14 cellular contexts compared by ENCODE assay signal in the genomic region with DNA sequence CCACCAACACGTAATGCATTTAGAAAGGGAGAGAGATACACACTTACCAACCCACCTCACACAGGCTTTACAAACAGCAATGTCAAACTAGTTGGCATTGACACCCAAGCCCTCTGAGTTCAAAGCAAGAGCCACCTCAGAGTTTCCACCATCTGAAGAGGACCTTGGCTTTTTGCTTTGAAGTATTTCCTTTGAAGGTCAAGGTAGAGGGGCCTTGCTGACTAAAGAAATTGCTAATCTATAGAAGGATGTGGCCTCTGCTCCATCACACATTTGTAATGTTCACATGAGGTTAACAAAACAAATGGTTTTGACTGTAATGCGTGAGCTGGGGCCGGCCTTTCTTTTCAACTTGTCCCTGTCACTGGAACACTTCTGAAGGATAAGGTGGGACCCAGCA.
DNase-seq lines count a peak whose midpoint lies in the region; ATAC-seq, FAIRE-seq and TF ChIP-seq lines count a peak whose summit lies in the region.
"Had no signal": no experiment of that assay in that cellular context is flagged by ENCODE, and none has a peak within 500 bp of the region (broad histone marks: within the 10 kb centered on the region; RNA-seq: fewer than 3 reads in every experiment).

No MANE protein-coding gene starts in this region.

- H3K27ac ChIP-seq in cardiac muscle cell (peak overlapping the region; percentile 42), endothelial cell of umbilical vein (ENCODE audit: insufficient read depth, low read depth, low read length) (no peak overlapping the region), H9 (ENCODE audit: insufficient read length, low read depth, low read length) (no peak overlapping the region)
- H3K27ac ChIP-seq: BLaER1 had no signal

- no peak for TF ChIP-seq POLR2A in endothelial cell of umbilical vein (IDR thresholded peaks at IDR 0.05; ENCODE audit: low read depth, low read length)

- peak; percentile 67 for FAIRE-seq in endothelial cell of umbilical vein (lab: Jason Lieb, UNC)

- peak; percentile 45 for ATAC-seq in activated CD8-positive, alpha-beta T cell treated with anti-CD3 and anti-CD28 coated beads for 36 hours
- ATAC-seq in activated CD8-positive, alpha-beta T cell treated with anti-CD3 and anti-CD28 coated beads, Interleukin-2, amount 10 ng/mL, durations not matched to agents 7 days and 5 days = no peak
- peak; percentile 75 for ATAC-seq in stimulated activated naive CD8-positive, alpha-beta T cell treated with anti-CD3 and anti-CD28 coated beads, Interleukin-15, amount 100 ng/mL, for 72 hours

- dilution Hi-C loops in endothelial cell of umbilical vein (cut with MboI; ENCODE audit: extremely low pct_ligation_motif_present, low sequenced_read_pairs) = no loop called here

- H2BK120ac ChIP-seq in H9 (ENCODE audit: low read depth, low read length, poor library complexity, severe bottlenecking) = no peak overlapping the region

- no peaks in the 10 kb centered on the region for H3K9me3 Mint-ChIP-seq in activated CD8-positive, alpha-beta T cell treated with anti-CD3 and anti-CD28 coated beads for 36 hours
- no peaks in the 10 kb centered on the region for H3K9me3 Mint-ChIP-seq in activated CD8-positive, alpha-beta T cell treated with anti-CD3 and anti-CD28 coated beads, Interleukin-2, amount 10 ng/mL, durations not matched to agents 7 days and 5 days (ENCODE audit: insufficient read depth)
- no peaks in the 10 kb centered on the region for H3K9me3 Mint-ChIP-seq in stimulated activated naive CD8-positive, alpha-beta T cell treated with anti-CD3 and anti-CD28 coated beads, Interleukin-15, amount 100 ng/mL, for 72 hours
- H3K9me3 Mint-ChIP-seq in H9 = no peaks in the 10 kb centered on the region
- H3K9me3 Mint-ChIP-seq: CD8-positive, alpha-beta memory T cell had no signal

- H3K4ac ChIP-seq in H9 (ENCODE audit: low read depth, low read length) = no peak overlapping the region

- H3K27me3 Mint-ChIP-seq in activated CD8-positive, alpha-beta T cell treated with anti-CD3 and anti-CD28 coated beads for 36 hours = peaks cover 8% of the 10 kb centered on the region
- peaks cover 10% of the 10 kb centered on the region for H3K27me3 Mint-ChIP-seq in activated CD8-positive, alpha-beta T cell treated with anti-CD3 and anti-CD28 coated beads, Interleukin-2, amount 10 ng/mL, durations not matched to agents 7 days and 5 days (ENCODE audit: low read depth)
- peaks cover 10% of the 10 kb centered on the region for H3K27me3 Mint-ChIP-seq in stimulated activated naive CD8-positive, alpha-beta T cell treated with anti-CD3 and anti-CD28 coated beads, Interleukin-15, amount 100 ng/mL, for 72 hours
- H3K27me3 Mint-ChIP-seq in H9 (ENCODE audit: low read depth) = peaks cover 5% of the 10 kb centered on the region; the same call in 1 of the 2 replicates

- WGBS in H9 (ENCODE audit: extremely low coverage, insufficient read length, low lambda C conversion rate) = no CpG with 5 or more reads among the region's 3 CpGs

- H3T11ph ChIP-seq in H9 (ENCODE audit: low read length) = no peak overlapping the region

- no TSS peak for BruUV-seq in endothelial cell of umbilical vein (replicated peaks; lab: Mats Ljungman, UMichigan)

- H2BK15ac ChIP-seq in H9 (ENCODE audit: low read depth, low read length) = no peak overlapping the region

- peaks cover 2% of the 10 kb centered on the region for H3K4me1 Mint-ChIP-seq in activated CD8-positive, alpha-beta T cell treated with anti-CD3 and anti-CD28 coated beads for 36 hours (ENCODE audit: low read depth)
- H3K4me1 Mint-ChIP-seq in activated CD8-positive, alpha-beta T cell treated with anti-CD3 and anti-CD28 coated beads, Interleukin-2, amount 10 ng/mL, durations not matched to agents 7 days and 5 days (ENCODE audit: low read depth) = peaks cover 2% of the 10 kb centered on the region
- no peaks in the 10 kb centered on the region for H3K4me1 Mint-ChIP-seq in stimulated activated naive CD8-positive, alpha-beta T cell treated with anti-CD3 and anti-CD28 coated beads, Interleukin-15, amount 100 ng/mL, for 72 hours
- H3K4me1 Mint-ChIP-seq in H9 = no peaks in the 10 kb centered on the region
- H3K4me1 Mint-ChIP-seq: CD8-positive, alpha-beta memory T cell had no signal

- no peaks in the 10 kb centered on the region for H3K27me3 ChIP-seq in cardiac muscle cell
- H3K27me3 ChIP-seq in endothelial cell of umbilical vein (ENCODE audit: control insufficient read depth in 2 of 2, insufficient read depth in 2 of 2, low read length in 2 of 2) = no peaks in the 10 kb centered on the region
- no peaks in the 10 kb centered on the region for H3K27me3 ChIP-seq in H9 (ENCODE audit: insufficient read depth, low read length)
- H3K27me3 ChIP-seq: BLaER1 had no signal

- H2BK5ac ChIP-seq in H9 (ENCODE audit: insufficient read length, low read length) = no peak overlapping the region

- H3K9me3 ChIP-seq in cardiac muscle cell (ENCODE audit: low read depth) (no peaks in the 10 kb centered on the region), endothelial cell of umbilical vein (replicated peaks; ENCODE audit: control insufficient read depth, insufficient read depth, low read length) (no peaks in the 10 kb centered on the region), H9 (ENCODE audit: control insufficient read depth, low read depth, low read length) (no peaks in the 10 kb centered on the region)
- H3K9me3 ChIP-seq: BLaER1, Caco-2 had no signal

- no peak overlapping the region for H3K9ac ChIP-seq in endothelial cell of umbilical vein (replicated peaks; ENCODE audit: extremely low read depth, insufficient read depth, low read length)
- no peak overlapping the region for H3K9ac ChIP-seq in H9 (ENCODE audit: extremely low read depth, insufficient read length, low read length)
- H3K9ac ChIP-seq: BLaER1 had no signal

- POLR2A ChIA-PET in activated CD8-positive, alpha-beta T cell treated with anti-CD3 and anti-CD28 coated beads for 36 hours (lab: Charles Lee) = no interaction called here
- POLR2A ChIA-PET in activated CD8-positive, alpha-beta T cell treated with anti-CD3 and anti-CD28 coated beads, Interleukin-2, amount 10 ng/mL, durations not matched to agents 7 days and 5 days (lab: Charles Lee) = no interaction called here
- POLR2A ChIA-PET in endothelial cell of umbilical vein (lab: Charles Lee) = no interaction called here

- H3K4me2 ChIP-seq in endothelial cell of umbilical vein (ENCODE audit: insufficient read depth, low read length) (no peak overlapping the region), H9 (ENCODE audit: insufficient read depth, insufficient read length, low read length) (no peak overlapping the region)
- H3K4me2 ChIP-seq: BLaER1 had no signal

- CTCF ChIA-PET in activated CD8-positive, alpha-beta T cell treated with anti-CD3 and anti-CD28 coated beads for 36 hours (lab: Charles Lee) = no interaction called here
- CTCF ChIA-PET in activated CD8-positive, alpha-beta T cell treated with anti-CD3 and anti-CD28 coated beads, Interleukin-2, amount 10 ng/mL, durations not matched to agents 7 days and 5 days (lab: Charles Lee) = interaction anchor here (1.4 to 1.8 kb wide), 2 partner anchors 37 to 73 kb away, joined by 4 to 9 read pairs; no protein-coding TSS in a partner anchor
- CTCF ChIA-PET in endothelial cell of umbilical vein (lab: Charles Lee) = interaction anchor here (1.4 kb wide), 2 partner anchors 37 to 92 kb away, joined by 3 read pairs; no protein-coding TSS in a partner anchor

- no peak overlapping the region for H4K8ac ChIP-seq in H9 (replicated peaks; ENCODE audit: insufficient read length, low read depth, low read length)

- no peaks in the 10 kb centered on the region for H3K79me1 ChIP-seq in H9 (ENCODE audit: insufficient read depth, low read depth, low read length, poor library complexity, severe bottlenecking)

- H3K23ac ChIP-seq in H9 (ENCODE audit: insufficient read length, low read depth, low read length) = no peak overlapping the region

- H4K20me1 ChIP-seq in endothelial cell of umbilical vein (replicated peaks; ENCODE audit: control insufficient read depth, extremely low read depth, insufficient read depth, low read length) (no peaks in the 10 kb centered on the region), H9 (ENCODE audit: control insufficient read depth, insufficient read depth, insufficient read length) (no peaks in the 10 kb centered on the region)
- H4K20me1 ChIP-seq: BLaER1 had no signal

- no peak overlapping the region for H3K4me3 Mint-ChIP-seq in activated CD8-positive, alpha-beta T cell treated with anti-CD3 and anti-CD28 coated beads for 36 hours
- no peak overlapping the region for H3K4me3 Mint-ChIP-seq in activated CD8-positive, alpha-beta T cell treated with anti-CD3 and anti-CD28 coated beads, Interleukin-2, amount 10 ng/mL, durations not matched to agents 7 days and 5 days
- no peak overlapping the region for H3K4me3 Mint-ChIP-seq in stimulated activated naive CD8-positive, alpha-beta T cell treated with anti-CD3 and anti-CD28 coated beads, Interleukin-15, amount 100 ng/mL, for 72 hours
- H3K4me3 Mint-ChIP-seq in H9 = no peak overlapping the region
- H3K4me3 Mint-ChIP-seq: CD8-positive, alpha-beta memory T cell had no signal

- TF ChIP-seq CTCF in activated CD8-positive, alpha-beta T cell treated with anti-CD3 and anti-CD28 coated beads for 36 hours (IDR thresholded peaks at IDR 0.05) = no peak
- TF ChIP-seq CTCF in cardiac muscle cell (IDR thresholded peaks at IDR 0.05; ENCODE audit: low read depth, low read length) (no peak), endothelial cell of umbilical vein (IDR thresholded peaks at IDR 0.05; ENCODE audit: extremely low read depth in 1 of 2, insufficient read depth in 1 of 2, low read depth in 1 of 2, low read length in 2 of 2) (no peak), H9 (conservative IDR thresholded peaks at IDR 0.05) (no peak)

- H2AK5ac ChIP-seq in H9 (ENCODE audit: insufficient read length, low read length) = no peak overlapping the region

- no peaks in the 10 kb centered on the region for H3K23me2 ChIP-seq in H9 (ENCODE audit: insufficient read length, low read depth, low read length, poor library complexity, severe bottlenecking)

- H3K9me1 ChIP-seq in endothelial cell of umbilical vein (replicated peaks; ENCODE audit: control insufficient read depth, extremely low read depth, insufficient read depth, low read length) = no peaks in the 10 kb centered on the region

- H2BK20ac ChIP-seq in H9 (ENCODE audit: low read depth, low read length, poor library complexity, severe bottlenecking) = no peak overlapping the region

- no peak overlapping the region for H4K91ac ChIP-seq in H9 (ENCODE audit: insufficient read length, low read depth, low read length)

- no peak overlapping the region for H3K14ac ChIP-seq in H9 (ENCODE audit: insufficient read depth, low read length)

- peaks cover 10% of the 10 kb centered on the region for H3K4me1 ChIP-seq in cardiac muscle cell (ENCODE audit: low read depth)
- peaks cover 44% of the 10 kb centered on the region for H3K4me1 ChIP-seq in endothelial cell of umbilical vein (ENCODE audit: control insufficient read depth, extremely low read depth, insufficient read depth, low read length)
- H3K4me1 ChIP-seq in H9 (ENCODE audit: insufficient read depth, low read length) = no peaks in the 10 kb centered on the region
- H3K4me1 ChIP-seq: BLaER1, Caco-2 had no signal

- H3K36me3 ChIP-seq in cardiac muscle cell = no peaks in the 10 kb centered on the region
- H3K36me3 ChIP-seq in endothelial cell of umbilical vein (ENCODE audit: control insufficient read depth in 2 of 2, extremely low read depth in 1 of 2, insufficient read depth in 2 of 2, low read length in 2 of 2) = no peaks in the 10 kb centered on the region
- H3K36me3 ChIP-seq: BLaER1 had no signal

- no peak overlapping the region for H4K5ac ChIP-seq in H9 (ENCODE audit: insufficient read length, low read depth, low read length)

- intact Hi-C loops in activated CD8-positive, alpha-beta T cell treated with anti-CD3 and anti-CD28 coated beads for 36 hours (cut with micrococcal nuclease) = no loop called here
- intact Hi-C loops in cardiac septum (cut with DNase I) = no loop called here
- intact Hi-C loops in endothelial cell of umbilical vein (cut with micrococcal nuclease) = no loop called here

- H2AFZ ChIP-seq in endothelial cell of umbilical vein (ENCODE audit: low read depth, low read length) (no peak overlapping the region), H9 (ENCODE audit: low read length) (no peak overlapping the region)

- DNase-seq in activated CD8-positive, alpha-beta T cell treated with anti-CD3 and anti-CD28 coated beads for 36 hours = peak; percentile 7
- no peak for DNase-seq in activated CD8-positive, alpha-beta T cell treated with anti-CD3 and anti-CD28 coated beads, Interleukin-2, amount 10 ng/mL, durations not matched to agents 7 days and 5 days
- no peak for DNase-seq in cardiac muscle cell (ENCODE audit: low read depth in 1 of 2, low spot score in 1 of 2)
- DNase-seq in cardiac septum (ENCODE audit: low spot score) = no peak
- DNase-seq in endothelial cell of umbilical vein (ENCODE audit: low read depth, low spot score) = peak; percentile 49
- DNase-seq in stimulated activated naive CD8-positive, alpha-beta T cell treated with anti-CD3 and anti-CD28 coated beads, Interleukin-15, amount 100 ng/mL, for 72 hours = no peak
- no peak for DNase-seq in H9
- DNase-seq: 8988T; AML-193; Caco-2; CD8-positive, alpha-beta memory T cell; DND-41; GDM1 had no signal

- H3K27ac Mint-ChIP-seq in activated CD8-positive, alpha-beta T cell treated with anti-CD3 and anti-CD28 coated beads for 36 hours = no peak overlapping the region
- H3K27ac Mint-ChIP-seq in activated CD8-positive, alpha-beta T cell treated with anti-CD3 and anti-CD28 coated beads, Interleukin-2, amount 10 ng/mL, durations not matched to agents 7 days and 5 days = no peak overlapping the region
- no peak overlapping the region for H3K27ac Mint-ChIP-seq in stimulated activated naive CD8-positive, alpha-beta T cell treated with anti-CD3 and anti-CD28 coated beads, Interleukin-15, amount 100 ng/mL, for 72 hours
- H3K27ac Mint-ChIP-seq in H9 = no peak overlapping the region
- H3K27ac Mint-ChIP-seq: CD8-positive, alpha-beta memory T cell had no signal

- no peak overlapping the region for H3K18ac ChIP-seq in H9 (ENCODE audit: insufficient read length, low read depth, low read length)

- no peak overlapping the region for H3K56ac ChIP-seq in H9 (ENCODE audit: insufficient read length, low read depth, low read length)

- H2BK12ac ChIP-seq in H9 (ENCODE audit: insufficient read length, low read depth, low read length) = no peak overlapping the region

- H3K4me3 ChIP-seq in cardiac muscle cell (no peak overlapping the region), endothelial cell of umbilical vein (replicated peaks in 1 of 3; ENCODE audit: insufficient read depth in 1 of 3, low read depth in 1 of 3, low read length in 3 of 3) (no peak overlapping the region)
- H3K4me3 ChIP-seq: BLaER1 had no signal

- H3K79me2 ChIP-seq in endothelial cell of umbilical vein (ENCODE audit: control insufficient read depth, insufficient read depth, low read length) = no peaks in the 10 kb centered on the region
- no peaks in the 10 kb centered on the region for H3K79me2 ChIP-seq in H9 (ENCODE audit: insufficient read depth, low read length)

- H3K36me3 Mint-ChIP-seq in activated CD8-positive, alpha-beta T cell treated with anti-CD3 and anti-CD28 coated beads for 36 hours (ENCODE audit: low read depth) = no peaks in the 10 kb centered on the region
- H3K36me3 Mint-ChIP-seq in activated CD8-positive, alpha-beta T cell treated with anti-CD3 and anti-CD28 coated beads, Interleukin-2, amount 10 ng/mL, durations not matched to agents 7 days and 5 days (ENCODE audit: low read depth) = no peaks in the 10 kb centered on the region
- H3K36me3 Mint-ChIP-seq in H9 (ENCODE audit: insufficient read depth in 1 of 3, low read depth in 3 of 3) = no peaks in the 10 kb centered on the region

Comparison
In these comparisons a context has a peak if more than half of its experiments do, and no peak if none do; other contexts are left out.
1. DNase-seq: peak in activated CD8-positive, alpha-beta T cell treated with anti-CD3 and anti-CD28 coated beads for 36 hours (single experiment) and endothelial cell of umbilical vein (single experiment); none in activated CD8-positive, alpha-beta T cell treated with anti-CD3 and anti-CD28 coated beads, Interleukin-2, amount 10 ng/mL, durations not matched to agents 7 days and 5 days (single experiment), cardiac muscle cell (0 of 2), cardiac septum (single experiment), stimulated activated naive CD8-positive, alpha-beta T cell treated with anti-CD3 and anti-CD28 coated beads, Interleukin-15, amount 100 ng/mL, for 72 hours (0 of 2) and H9 (single experiment).